Comparison of ENCODE assay signal across 1 cellular context in the genomic region with DNA sequence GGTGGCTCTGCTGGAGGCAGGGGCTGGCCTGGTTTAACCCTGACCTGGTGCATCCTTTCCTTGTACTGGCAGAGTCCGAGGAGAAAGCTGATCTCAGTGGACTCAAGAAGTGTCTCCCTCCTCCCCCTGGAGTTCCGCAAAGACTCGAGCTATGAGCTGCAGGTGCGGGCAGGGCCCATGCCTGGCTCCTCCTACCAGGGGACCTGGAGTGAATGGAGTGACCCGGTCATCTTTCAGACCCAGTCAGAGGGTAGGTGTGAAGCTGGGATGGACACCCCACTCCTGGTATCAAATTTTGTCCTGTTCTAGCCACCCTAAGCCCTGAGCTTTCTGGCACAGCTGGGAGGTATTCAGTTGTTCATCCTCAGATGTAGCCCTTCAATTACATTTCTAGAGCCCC.
TF ChIP-seq lines count a peak whose summit lies in the region.

No MANE protein-coding gene starts in this region.

TF ChIP-seq in GM12878, 131 proteins besides CTCF, POLR2A, EP300 and RAD21:
- TF ChIP-seq, protein P1, sequence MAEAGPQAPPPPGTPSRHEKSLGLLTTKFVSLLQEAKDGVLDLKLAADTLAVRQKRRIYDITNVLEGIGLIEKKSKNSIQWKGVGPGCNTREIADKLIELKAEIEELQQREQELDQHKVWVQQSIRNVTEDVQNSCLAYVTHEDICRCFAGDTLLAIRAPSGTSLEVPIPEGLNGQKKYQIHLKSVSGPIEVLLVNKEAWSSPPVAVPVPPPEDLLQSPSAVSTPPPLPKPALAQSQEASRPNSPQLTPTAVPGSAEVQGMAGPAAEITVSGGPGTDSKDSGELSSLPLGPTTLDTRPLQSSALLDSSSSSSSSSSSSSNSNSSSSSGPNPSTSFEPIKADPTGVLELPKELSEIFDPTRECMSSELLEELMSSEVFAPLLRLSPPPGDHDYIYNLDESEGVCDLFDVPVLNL (IDR thresholded peaks at IDR 0.05; ENCODE audit: low read depth, low read length): no peak
- peak; percentile 24; the same call in 1 of the 2 replicates for TF ChIP-seq POLR2AphosphoS5 (IDR thresholded peaks at IDR 0.05; ENCODE audit: low read length)
